35 cellular contexts compared by ENCODE assay signal in the genomic region with DNA sequence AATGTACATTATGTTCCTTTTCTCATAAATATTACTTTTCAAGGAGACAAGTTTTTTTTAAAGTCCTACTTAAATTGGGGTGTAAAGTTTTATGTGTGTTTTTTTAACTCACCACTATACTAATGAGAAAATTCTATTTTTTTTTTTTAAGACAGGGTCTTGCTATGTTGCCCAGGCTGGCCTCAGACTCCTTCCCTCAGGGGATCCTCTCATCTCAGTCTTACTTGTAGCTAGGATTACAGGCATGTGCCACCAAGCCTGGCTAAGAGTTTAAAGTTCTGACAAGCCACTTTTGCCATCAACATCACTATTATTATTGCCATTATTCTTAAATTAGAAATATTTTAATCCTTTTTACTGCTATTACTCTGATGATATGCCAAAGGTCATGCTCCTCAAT.
"Had no signal": no experiment of that assay in that cellular context is flagged by ENCODE, and none has a peak within 500 bp of the region (broad histone marks: within the 10 kb centered on the region; RNA-seq: fewer than 3 reads in every experiment).

No MANE protein-coding gene starts in this region.

- H3K9me3 ChIP-seq: adrenal gland, body of pancreas, pancreas, prostate gland, sigmoid colon, stomach, suprapubic skin, transverse colon had no signal

- H3K36me3 ChIP-seq: adrenal gland, cardiac muscle cell, pancreas, prostate gland, sigmoid colon, stomach, suprapubic skin, transverse colon had no signal

- H3K27ac ChIP-seq: cardiac muscle cell, prostate gland, sigmoid colon, suprapubic skin had no signal

- H3K27me3 ChIP-seq: adrenal gland, body of pancreas, cardiac muscle cell, pancreas, sigmoid colon, stomach, suprapubic skin, transverse colon had no signal

- H3K4me1 ChIP-seq: prostate gland had no signal

- H3K9me3 Mint-ChIP-seq: activated T-cell treated with anti-CD3 and anti-CD28 coated beads, Interleukin-2, amount 50 U/mL, for 72 hours; effector memory CD8-positive, alpha-beta T cell; immature natural killer cell; mesothelial cell of epicardium; neural crest cell; stimulated activated effector memory CD8-positive, alpha-beta T cell treated with anti-CD3 and anti-CD28 coated beads, Interleukin-12 subunit alpha, Interleukin-12 subunit beta, amount 100 ng/mL, for 72 hours; T-cell; T-helper 2 cell treated with Interferon-gamma antibody and Interleukin-4, amounts not matched to agents 5 μg/mL and 100 μg/mL, for 36 hours had no signal

- H3K4me3 ChIP-seq: adrenal gland, body of pancreas, cardiac muscle cell, pancreas, prostate gland, sigmoid colon, stomach, suprapubic skin, transverse colon had no signal

- H3K4me3 Mint-ChIP-seq: activated CD4-positive, alpha-beta T cell treated with anti-CD3 and anti-CD28 coated beads for 36 hours; activated CD8-positive, alpha-beta memory T cell treated with anti-CD3 and anti-CD28 coated beads, Interleukin-2, amount 10 ng/mL, durations not matched to agents 7 days and 5 days; activated CD8-positive, alpha-beta T cell treated with anti-CD3 and anti-CD28 coated beads, Interleukin-2, amount 10 ng/mL, durations not matched to agents 7 days and 5 days; activated naive CD8-positive, alpha-beta T cell; activated T-cell treated with anti-CD3 and anti-CD28 coated beads, Interleukin-2, amount 50 U/mL, for 72 hours; effector memory CD8-positive, alpha-beta T cell; immature natural killer cell; mesothelial cell of epicardium; naive thymus-derived CD4-positive, alpha-beta T cell; neural crest cell; stimulated activated effector memory CD8-positive, alpha-beta T cell treated with anti-CD3 and anti-CD28 coated beads, Interleukin-12 subunit alpha, Interleukin-12 subunit beta, amount 100 ng/mL, for 72 hours; T-cell; T-helper 2 cell treated with Interferon-gamma antibody and Interleukin-4, amounts not matched to agents 5 μg/mL and 100 μg/mL, for 36 hours had no signal

- FAIRE-seq: kidney, pancreas, small intestine had no signal

- H3K27me3 Mint-ChIP-seq: activated CD4-positive, alpha-beta T cell treated with anti-CD3 and anti-CD28 coated beads for 36 hours; activated CD8-positive, alpha-beta memory T cell treated with anti-CD3 and anti-CD28 coated beads, Interleukin-2, amount 10 ng/mL, durations not matched to agents 7 days and 5 days; activated naive CD8-positive, alpha-beta T cell; effector memory CD8-positive, alpha-beta T cell; naive thymus-derived CD4-positive, alpha-beta T cell; T-cell had no signal

- DNase-seq: activated CD4-positive, alpha-beta T cell treated with anti-CD3 and anti-CD28 coated beads for 36 hours; activated CD4-positive, CD25-positive, alpha-beta regulatory T cell; activated CD8-positive, alpha-beta memory T cell treated with anti-CD3 and anti-CD28 coated beads, Interleukin-2, amount 10 ng/mL, durations not matched to agents 7 days and 5 days; activated CD8-positive, alpha-beta T cell treated with anti-CD3 and anti-CD28 coated beads, Interleukin-2, amount 10 ng/mL, durations not matched to agents 7 days and 5 days; activated naive CD4-positive, alpha-beta T cell treated with Interleukin-2 at 50 U/mL for 16 hours; activated T-cell treated with anti-CD3 and anti-CD28 coated beads, Interleukin-2, amount 50 U/mL, for 72 hours; adrenal gland; aorta; body of pancreas; cortex of kidney; effector memory CD8-positive, alpha-beta T cell; erythroblast; head of caudate nucleus; hypothalamus; immature natural killer cell; kidney; left colon; mammary epithelial cell; naive thymus-derived CD4-positive, alpha-beta T cell; nucleus accumbens; pancreas; sigmoid colon; small intestine; stimulated activated CD4-positive, alpha-beta T cell treated with anti-CD3 and anti-CD28 coated beads, Interleukin-4, amount 100 ng/mL, for 24 hours; stomach; T-cell; transverse colon had no signal

- H3K27ac Mint-ChIP-seq: activated CD4-positive, alpha-beta T cell treated with anti-CD3 and anti-CD28 coated beads for 36 hours; activated CD8-positive, alpha-beta memory T cell treated with anti-CD3 and anti-CD28 coated beads, Interleukin-2, amount 10 ng/mL, durations not matched to agents 7 days and 5 days; activated CD8-positive, alpha-beta T cell treated with anti-CD3 and anti-CD28 coated beads, Interleukin-2, amount 10 ng/mL, durations not matched to agents 7 days and 5 days; activated naive CD8-positive, alpha-beta T cell; activated T-cell treated with anti-CD3 and anti-CD28 coated beads, Interleukin-2, amount 50 U/mL, for 72 hours; effector memory CD8-positive, alpha-beta T cell; immature natural killer cell; mesothelial cell of epicardium; naive thymus-derived CD4-positive, alpha-beta T cell; stimulated activated effector memory CD8-positive, alpha-beta T cell treated with anti-CD3 and anti-CD28 coated beads, Interleukin-12 subunit alpha, Interleukin-12 subunit beta, amount 100 ng/mL, for 72 hours; T-cell; T-helper 2 cell treated with Interferon-gamma antibody and Interleukin-4, amounts not matched to agents 5 μg/mL and 100 μg/mL, for 36 hours had no signal

- ATAC-seq: activated CD4-positive, alpha-beta T cell treated with anti-CD3 and anti-CD28 coated beads for 36 hours; activated CD8-positive, alpha-beta memory T cell treated with anti-CD3 and anti-CD28 coated beads, Interleukin-2, amount 10 ng/mL, durations not matched to agents 7 days and 5 days; activated CD8-positive, alpha-beta T cell treated with anti-CD3 and anti-CD28 coated beads, Interleukin-2, amount 10 ng/mL, durations not matched to agents 7 days and 5 days; activated T-cell treated with anti-CD3 and anti-CD28 coated beads, Interleukin-2, amount 50 U/mL, for 72 hours; body of pancreas; effector memory CD8-positive, alpha-beta T cell; left colon; naive thymus-derived CD4-positive, alpha-beta T cell; pancreas; stimulated activated effector memory CD8-positive, alpha-beta T cell treated with anti-CD3 and anti-CD28 coated beads, Interleukin-12 subunit alpha, Interleukin-12 subunit beta, amount 100 ng/mL, for 72 hours; T-cell had no signal
